ENCODE assay signal across 18 cellular contexts in the genomic region with DNA sequence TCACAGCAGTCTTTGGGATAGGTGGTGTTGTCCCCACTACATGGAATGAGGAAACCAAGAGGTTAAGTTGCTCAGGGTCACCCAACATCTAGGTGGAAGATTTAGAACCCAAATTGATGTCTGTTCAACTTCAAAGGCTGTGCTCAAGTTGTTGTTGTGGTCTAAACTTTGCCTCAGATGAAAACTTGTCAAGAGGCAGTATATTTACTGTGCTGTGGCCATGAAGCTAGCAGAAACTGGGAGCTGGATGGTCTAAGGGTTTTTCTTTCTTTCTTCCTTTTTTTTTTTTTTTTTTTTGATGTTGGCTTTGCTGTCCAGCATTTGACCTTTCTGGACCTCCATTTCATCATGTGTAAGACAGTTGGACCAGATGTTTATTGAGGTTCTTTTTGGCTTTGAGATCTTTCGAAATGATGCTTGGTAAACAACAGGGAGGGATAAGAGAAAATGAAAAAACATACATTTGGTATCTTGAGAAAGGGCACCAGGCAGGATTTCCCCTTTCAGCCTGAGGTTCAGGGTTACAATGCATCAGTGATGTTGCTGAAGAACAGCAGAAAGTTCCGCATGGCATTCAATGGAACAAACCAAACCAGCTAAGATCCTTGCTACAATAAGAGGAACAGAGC.
A peak's percentile ranks its signal among the peaks of the same experiment; 100 is the strongest.
DNase-seq lines count a peak whose midpoint lies in the region; ATAC-seq, FAIRE-seq and TF ChIP-seq lines count a peak whose summit lies in the region.
"Had no signal": no experiment of that assay in that cellular context is flagged by ENCODE, and none has a peak within 500 bp of the region (broad histone marks: within the 10 kb centered on the region; RNA-seq: fewer than 3 reads in every experiment).

No MANE protein-coding gene starts in this region.

- POLR2A ChIA-PET in HepG2 (lab: Yijun Ruan, JAX) = interaction anchor here (1.0 to 1.2 kb wide), 3 partner anchors 72 to 180 kb away, joined by 3 to 4 read pairs (median 3); no protein-coding TSS in a partner anchor
- POLR2A ChIA-PET in activated CD8-positive, alpha-beta T cell treated with anti-CD3 and anti-CD28 coated beads, Interleukin-2, amount 10 ng/mL, durations not matched to agents 7 days and 5 days (lab: Charles Lee) = no interaction called here

- H3K9me3 ChIP-seq in HepG2 (ENCODE audit: low read length) (no peaks in the 10 kb centered on the region), right lobe of liver (no peaks in the 10 kb centered on the region), gastrocnemius medialis (no peaks in the 10 kb centered on the region)
- H3K9me3 ChIP-seq: HAP-1, SK-N-SH had no signal

- no peaks in the 10 kb centered on the region for H3K27me3 Mint-ChIP-seq in activated CD8-positive, alpha-beta T cell treated with anti-CD3 and anti-CD28 coated beads, Interleukin-2, amount 10 ng/mL, durations not matched to agents 7 days and 5 days (ENCODE audit: low read depth)
- peaks cover 0 to 3% of the 10 kb centered on the region in 2 donors for H3K27me3 Mint-ChIP-seq in stimulated activated naive B cell treated with anti-CD40 and anti-IgM and Interleukin-4, amounts not matched to agents 10 μg/mL and 1 μg/mL and 100 μg/mL, for 72 hours
- H3K27me3 Mint-ChIP-seq in osteocyte (ENCODE audit: unreplicated experiment) = no peaks in the 10 kb centered on the region

- DNase-seq in HepG2 (ENCODE audit: low spot score) (peak; percentile 10), right lobe of liver (no peak), gastrocnemius medialis (no peak), osteocyte (ENCODE audit: extremely low spot score, unreplicated experiment) (no peak)
- no peak for DNase-seq in activated CD8-positive, alpha-beta T cell treated with anti-CD3 and anti-CD28 coated beads, Interleukin-2, amount 10 ng/mL, durations not matched to agents 7 days and 5 days
- no peak for DNase-seq in stimulated activated naive B cell treated with anti-CD40 and anti-IgM and Interleukin-4, amounts not matched to agents 10 μg/mL and 1 μg/mL and 100 μg/mL, for 72 hours
- DNase-seq: activated CD4-positive, alpha-beta T cell treated with anti-CD3 and anti-CD28 coated beads for 4 hours; activated gamma-delta T cell; caudate nucleus; DND-41; erythroblast; Karpas-422; mammary epithelial cell; SK-N-SH had no signal

- TF ChIP-seq POLR2A in HepG2 (IDR thresholded peaks at IDR 0.05; ENCODE audit: insufficient read depth in 1 of 2, low read depth in 2 of 2, low read length in 2 of 2) (no peak), right lobe of liver (IDR thresholded peaks at IDR 0.05) (no peak), gastrocnemius medialis (IDR thresholded peaks at IDR 0.05) (no peak)

- H3K79me2 ChIP-seq in HepG2 (ENCODE audit: insufficient read depth, low read length) = no peaks in the 10 kb centered on the region
- H3K79me2 ChIP-seq: parathyroid adenoma had no signal

- H3K4me3 Mint-ChIP-seq in activated CD8-positive, alpha-beta T cell treated with anti-CD3 and anti-CD28 coated beads, Interleukin-2, amount 10 ng/mL, durations not matched to agents 7 days and 5 days = no peak overlapping the region
- peak overlapping the region in 1 of 2 donors; percentile 53 for H3K4me3 Mint-ChIP-seq in stimulated activated naive B cell treated with anti-CD40 and anti-IgM and Interleukin-4, amounts not matched to agents 10 μg/mL and 1 μg/mL and 100 μg/mL, for 72 hours
- H3K4me3 Mint-ChIP-seq in osteocyte (ENCODE audit: unreplicated experiment) = no peak overlapping the region

- FAIRE-seq in HepG2 (lab: Jason Lieb, UNC) = peak; percentile 8

- no peak overlapping the region for H2AFZ ChIP-seq in HepG2 (ENCODE audit: low read length)
- H2AFZ ChIP-seq: parathyroid adenoma had no signal

- intact Hi-C loops in HepG2 (cut with micrococcal nuclease; ENCODE audit: unreplicated experiment) (no loop called here), right lobe of liver (cut with DNase I) (no loop called here), gastrocnemius medialis (cut with DNase I; ENCODE audit: low total_unique reads) (no loop called here)

- no peak for ATAC-seq in HepG2
- ATAC-seq in right lobe of liver = no peak
- ATAC-seq in HG02642 (IDR thresholded peaks at IDR 0.05; ENCODE audit: poor library complexity, unreplicated experiment) = peak; percentile 68
- no peak for ATAC-seq in activated CD8-positive, alpha-beta T cell treated with anti-CD3 and anti-CD28 coated beads, Interleukin-2, amount 10 ng/mL, durations not matched to agents 7 days and 5 days
- ATAC-seq in stimulated activated naive B cell treated with anti-CD40 and anti-IgM and Interleukin-4, amounts not matched to agents 10 μg/mL and 1 μg/mL and 100 μg/mL, for 72 hours (replicated peaks) = peak; percentile 84 to 89
- ATAC-seq in GM19035 (IDR thresholded peaks at IDR 0.05; ENCODE audit: unreplicated experiment) = no peak
- ATAC-seq in gastrocnemius medialis = no peak

- no peak for TF ChIP-seq RAD21 in HepG2 (CRISPR knock-in tag; IDR thresholded peaks at IDR 0.05)

- H3K27ac Mint-ChIP-seq in activated CD8-positive, alpha-beta T cell treated with anti-CD3 and anti-CD28 coated beads, Interleukin-2, amount 10 ng/mL, durations not matched to agents 7 days and 5 days = peak overlapping the region; percentile 60
- peak overlapping the region; percentile 86 for H3K27ac Mint-ChIP-seq in stimulated activated naive B cell treated with anti-CD40 and anti-IgM and Interleukin-4, amounts not matched to agents 10 μg/mL and 1 μg/mL and 100 μg/mL, for 72 hours
- no peak overlapping the region for H3K27ac Mint-ChIP-seq in osteocyte (ENCODE audit: unreplicated experiment)

- CTCF ChIA-PET in HepG2 (lab: Yijun Ruan, JAX; ENCODE audit: low intra/inter-chr PET ratio, low total read pairs) = no interaction called here
- CTCF ChIA-PET in activated CD8-positive, alpha-beta T cell treated with anti-CD3 and anti-CD28 coated beads, Interleukin-2, amount 10 ng/mL, durations not matched to agents 7 days and 5 days (lab: Charles Lee) = interaction anchor here (1.4 to 2.4 kb wide), 2 partner anchors 14 to 18 kb away, joined by 4 to 7 read pairs; no protein-coding TSS in a partner anchor

- 0 out of 2 replicates have a peak overlapping the region, but pooled peaks have one; percentile 6 for H3K4me2 ChIP-seq in HepG2 (ENCODE audit: low read depth, low read length)
- H3K4me2 ChIP-seq: SK-N-SH had no signal

- H3K4me1 Mint-ChIP-seq in activated CD8-positive, alpha-beta T cell treated with anti-CD3 and anti-CD28 coated beads, Interleukin-2, amount 10 ng/mL, durations not matched to agents 7 days and 5 days (ENCODE audit: low read depth) = peaks cover 49% of the 10 kb centered on the region
- peaks cover 3 to 6% of the 10 kb centered on the region in 2 donors for H3K4me1 Mint-ChIP-seq in stimulated activated naive B cell treated with anti-CD40 and anti-IgM and Interleukin-4, amounts not matched to agents 10 μg/mL and 1 μg/mL and 100 μg/mL, for 72 hours
- no peaks in the 10 kb centered on the region for H3K4me1 Mint-ChIP-seq in osteocyte (ENCODE audit: unreplicated experiment)

- no TSS peak for BruUV-seq in HepG2 (replicated peaks; lab: Mats Ljungman, UMichigan)

- no peaks in the 10 kb centered on the region for H4K20me1 ChIP-seq in HepG2 (ENCODE audit: insufficient read depth, low read length)

- WGBS in HepG2 (ENCODE audit: low lambda C conversion rate) = 63% methylated on average over 2 of the region's 2 CpGs
- WGBS in right lobe of liver (ENCODE audit: insufficient coverage, low coverage, low lambda C conversion rate, missing lambda C conversion rate) = 43% methylated on average over 2 of the region's 2 CpGs

- peaks cover 2% of the 10 kb centered on the region for H3K36me3 Mint-ChIP-seq in activated CD8-positive, alpha-beta T cell treated with anti-CD3 and anti-CD28 coated beads, Interleukin-2, amount 10 ng/mL, durations not matched to agents 7 days and 5 days (ENCODE audit: low read depth)
- H3K36me3 Mint-ChIP-seq in stimulated activated naive B cell treated with anti-CD40 and anti-IgM and Interleukin-4, amounts not matched to agents 10 μg/mL and 1 μg/mL and 100 μg/mL, for 72 hours = no peaks in the 10 kb centered on the region
- no peaks in the 10 kb centered on the region for H3K36me3 Mint-ChIP-seq in osteocyte (ENCODE audit: unreplicated experiment)

- no peak overlapping the region for H3K9ac ChIP-seq in HepG2 (ENCODE audit: insufficient read depth, low read depth, low read length)
- H3K9ac ChIP-seq: parathyroid adenoma, SK-N-SH had no signal

- H3K4me1 ChIP-seq in HepG2 (ENCODE audit: insufficient read depth, low read length) (peaks cover 71% of the 10 kb centered on the region), right lobe of liver (peaks cover 0 to 9% (median 0%) of the 10 kb centered on the region in 4 donors), gastrocnemius medialis (no peaks in the 10 kb centered on the region)
- H3K4me1 ChIP-seq: HAP-1, parathyroid adenoma had no signal

- H3K4me3 ChIP-seq in HepG2 (replicated peaks in 1 of 3; ENCODE audit: insufficient read depth in 1 of 3, low read depth in 2 of 3, low read length in 3 of 3) (no peak overlapping the region), right lobe of liver (no peak overlapping the region), gastrocnemius medialis (no peak overlapping the region)
- H3K4me3 ChIP-seq: HAP-1 had no signal

- TF ChIP-seq EP300 in HepG2 (IDR thresholded peaks at IDR 0.05; ENCODE audit: low read depth in 2 of 2, low read length in 2 of 2) (peak in 1 of 2 experiments; percentile 66; a peak in 1 of 4 replicates), HepG2 (CRISPR knock-in tag; IDR thresholded peaks at IDR 0.05; ENCODE audit: borderline replicate concordance) (no peak)

- no peak for TF ChIP-seq CTCF in HepG2 (CRISPR knock-in tag; IDR thresholded peaks at IDR 0.05)
- no peak for TF ChIP-seq CTCF in right lobe of liver (IDR thresholded peaks at IDR 0.05)
- no peak for TF ChIP-seq CTCF in gastrocnemius medialis (IDR thresholded peaks at IDR 0.05 in 4 of 5, conservative IDR thresholded peaks at IDR 0.05 in 1 of 5)
- TF ChIP-seq CTCF in osteocyte (IDR thresholded peaks at IDR 0.05) = no peak

- in situ Hi-C loops in HepG2 (cut with HindIII; ENCODE audit: extremely low pct_ligation_motif_present, low pct_unique_long_range_greater_than_20kb) = no loop called here
- in situ Hi-C loops in gastrocnemius medialis (cut with MboI; ENCODE audit: low sequenced_read_pairs in 4 of 4) = loop anchor here in 2 of 4 donors (25.0 kb wide), 1 partner anchor 196 kb away; no protein-coding TSS in a partner anchor

- H3K36me3 ChIP-seq in HepG2 (replicated peaks in 1 of 2; ENCODE audit: control insufficient read depth in 1 of 2, insufficient read depth in 2 of 2, low read length in 2 of 2) (no peaks in the 10 kb centered on the region), right lobe of liver (no peaks in the 10 kb centered on the region), gastrocnemius medialis (no peaks in the 10 kb centered on the region)
- H3K36me3 ChIP-seq: HAP-1 had no signal

- no peaks in the 10 kb centered on the region for H3K9me3 Mint-ChIP-seq in activated CD8-positive, alpha-beta T cell treated with anti-CD3 and anti-CD28 coated beads, Interleukin-2, amount 10 ng/mL, durations not matched to agents 7 days and 5 days (ENCODE audit: insufficient read depth)
- H3K9me3 Mint-ChIP-seq in stimulated activated naive B cell treated with anti-CD40 and anti-IgM and Interleukin-4, amounts not matched to agents 10 μg/mL and 1 μg/mL and 100 μg/mL, for 72 hours = no peaks in the 10 kb centered on the region
- no peaks in the 10 kb centered on the region for H3K9me3 Mint-ChIP-seq in osteocyte (ENCODE audit: unreplicated experiment)

- H3K27me3 ChIP-seq in HepG2 (ENCODE audit: control insufficient read depth in 1 of 2, insufficient read depth in 2 of 2, low read length in 2 of 2) (no peaks in the 10 kb centered on the region), right lobe of liver (peaks cover 0 to 4% of the 10 kb centered on the region in 2 donors), gastrocnemius medialis (peaks cover 0 to 6% (median 0%) of the 10 kb centered on the region in 3 donors)

- H3K27ac ChIP-seq in HepG2 (ENCODE audit: extremely low read length, insufficient read depth, low read length) (no peak overlapping the region), right lobe of liver (no peak overlapping the region), gastrocnemius medialis (no peak overlapping the region)
- H3K27ac ChIP-seq: parathyroid adenoma had no signal

Comparison
In these comparisons a context has a peak if more than half of its experiments do, and no peak if none do; other contexts are left out.
1. ATAC-seq: peak in HG02642 (single experiment) and stimulated activated naive B cell treated with anti-CD40 and anti-IgM and Interleukin-4, amounts not matched to agents 10 μg/mL and 1 μg/mL and 100 μg/mL, for 72 hours (2 of 2); none in HepG2 (single experiment), right lobe of liver (0 of 4), activated CD8-positive, alpha-beta T cell treated with anti-CD3 and anti-CD28 coated beads, Interleukin-2, amount 10 ng/mL, durations not matched to agents 7 days and 5 days (single experiment), GM19035 (single experiment) and gastrocnemius medialis (0 of 2).